Comparison of ENCODE assay signal across 19 cellular contexts in genomic region chr20:33394718-33395117, GRCh38. TPM values are rescaled to one million over a fixed set of nuclear protein-coding genes. Genes with fewer than 3 reads are reported as not detected.
DNase-seq lines count a peak whose midpoint lies in the region; ATAC-seq, FAIRE-seq and TF ChIP-seq lines count a peak whose summit lies in the region.
"Had no signal": no experiment of that assay in that cellular context is flagged by ENCODE, and none has a peak within 500 bp of the region (broad histone marks: within the 10 kb centered on the region; RNA-seq: fewer than 3 reads in every experiment).

No MANE protein-coding gene starts in this region.

- H3K27ac ChIP-seq in OCI-LY3 (ENCODE audit: low read length) (no peak overlapping the region), Peyer's patch (no peak overlapping the region)

- H3K27me3 ChIP-seq in OCI-LY3 (ENCODE audit: low read depth, low read length): no peaks in the 10 kb centered on the region
- no peaks in the 10 kb centered on the region for H3K27me3 ChIP-seq in Peyer's patch

- no peak for FAIRE-seq in frontal cortex (lab: Jason Lieb, UNC)
- FAIRE-seq: astrocyte had no signal

- no peak for DNase-seq in stimulated activated naive CD8-positive, alpha-beta T cell treated with anti-CD3 and anti-CD28 coated beads, Interleukin-15, amount 100 ng/mL, for 72 hours
- no peak for DNase-seq in stimulated activated naive CD8-positive, alpha-beta T cell treated with anti-CD3 and anti-CD28 coated beads, Interleukin-15, Interleukin-2, amounts not matched to agents 100 U/mL and 50 U/mL, for 24 hours
- no peak for DNase-seq in fibroblast of pulmonary artery (ENCODE audit: low read depth)
- no peak for DNase-seq in OCI-M2 (lab: John Stamatoyannopoulos, UW; ENCODE audit: unreplicated experiment)
- DNase-seq in frontal cortex (ENCODE audit: low spot score in 2 of 2): no peak
- no peak for DNase-seq in Peyer's patch
- DNase-seq: activated B cell treated with CpG ODN at 0.5 μM for 24 hours, activated gamma-delta T cell treated with Interleukin-2 at 50 U/mL for 16 hours, AML-193, cortex of kidney, DMS153, NCI-H1048, NCI-H2171, NCI-H774, Right ventricle myocardium superior had no signal

- peak; percentile 47 for TF ChIP-seq CTCF in OCI-LY3 (IDR thresholded peaks at IDR 0.05; ENCODE audit: low read depth, low read length)
- TF ChIP-seq CTCF in fibroblast of pulmonary artery (IDR thresholded peaks at IDR 0.05; ENCODE audit: low read length, missing control alignments): peak; percentile 24
- no peak for TF ChIP-seq CTCF in Peyer's patch (IDR thresholded peaks at IDR 0.05)

- no peak for TF ChIP-seq POLR2A in Peyer's patch (IDR thresholded peaks at IDR 0.05)

- H3K4me3 Mint-ChIP-seq in stimulated activated naive CD8-positive, alpha-beta T cell treated with anti-CD3 and anti-CD28 coated beads, Interleukin-15, amount 100 ng/mL, for 72 hours: no peak overlapping the region
- H3K4me3 Mint-ChIP-seq: activated B cell treated with CpG ODN at 0.5 μM for 24 hours, nephron had no signal

- peaks cover under 1% of the 10 kb centered on the region; the same call in 1 of the 2 replicates for H3K4me1 ChIP-seq in OCI-LY3 (ENCODE audit: low read length)
- H3K4me1 ChIP-seq in Peyer's patch: peaks cover 0 to 4% (median 0%) of the 10 kb centered on the region in 4 donors

- H2AFZ ChIP-seq in OCI-LY3 (ENCODE audit: low read depth, low read length): no peak overlapping the region

- H3K4me1 Mint-ChIP-seq in stimulated activated naive CD8-positive, alpha-beta T cell treated with anti-CD3 and anti-CD28 coated beads, Interleukin-15, amount 100 ng/mL, for 72 hours: peaks cover 30% of the 10 kb centered on the region

- no peak overlapping the region for H3K4me3 ChIP-seq in OCI-LY3 (ENCODE audit: low read length)
- no peak overlapping the region for H3K4me3 ChIP-seq in fibroblast of pulmonary artery (replicated peaks; ENCODE audit: low read depth, low read length)
- H3K4me3 ChIP-seq in Peyer's patch: no peak overlapping the region

- no peaks in the 10 kb centered on the region for H3K9me3 ChIP-seq in OCI-LY3 (ENCODE audit: insufficient read depth, low read length)
- H3K9me3 ChIP-seq in Peyer's patch: no peaks in the 10 kb centered on the region

- H3K27me3 Mint-ChIP-seq in stimulated activated naive CD8-positive, alpha-beta T cell treated with anti-CD3 and anti-CD28 coated beads, Interleukin-15, amount 100 ng/mL, for 72 hours: no peaks in the 10 kb centered on the region
- H3K27me3 Mint-ChIP-seq: activated B cell treated with CpG ODN at 0.5 μM for 24 hours had no signal

- no peaks in the 10 kb centered on the region for H3K9me3 Mint-ChIP-seq in stimulated activated naive CD8-positive, alpha-beta T cell treated with anti-CD3 and anti-CD28 coated beads, Interleukin-15, amount 100 ng/mL, for 72 hours
- H3K9me3 Mint-ChIP-seq: activated B cell treated with CpG ODN at 0.5 μM for 24 hours had no signal

- H3K36me3 ChIP-seq in OCI-LY3 (replicated peaks; ENCODE audit: low read depth, low read length) (peaks cover 44% of the 10 kb centered on the region), Peyer's patch (peaks cover 0 to 53% (median 0%) of the 10 kb centered on the region in 3 donors)

- H3K27ac Mint-ChIP-seq in stimulated activated naive CD8-positive, alpha-beta T cell treated with anti-CD3 and anti-CD28 coated beads, Interleukin-15, amount 100 ng/mL, for 72 hours: peak overlapping the region; percentile 72 to 94
- H3K27ac Mint-ChIP-seq: activated B cell treated with CpG ODN at 0.5 μM for 24 hours, nephron had no signal

- peaks cover 51% of the 10 kb centered on the region for H3K79me2 ChIP-seq in OCI-LY3 (ENCODE audit: low read length)

- ATAC-seq in stimulated activated naive CD8-positive, alpha-beta T cell treated with anti-CD3 and anti-CD28 coated beads, Interleukin-15, amount 100 ng/mL, for 72 hours: no peak
- ATAC-seq in stimulated activated naive CD8-positive, alpha-beta T cell treated with anti-CD3 and anti-CD28 coated beads, Interleukin-15, Interleukin-2, amounts not matched to agents 100 U/mL and 50 U/mL, for 24 hours: no peak
- ATAC-seq in GM18498 (IDR thresholded peaks at IDR 0.05; ENCODE audit: unreplicated experiment): no peak

- no peak overlapping the region for H3K9ac ChIP-seq in OCI-LY3 (ENCODE audit: low read length)

- no peaks in the 10 kb centered on the region; the same call in 1 of the 2 replicates for H4K20me1 ChIP-seq in OCI-LY3 (ENCODE audit: insufficient read depth, low read length)

- H3K4me2 ChIP-seq in OCI-LY3 (ENCODE audit: low read length): no peak overlapping the region

RNA-seq across cellular contexts. Expression of gene CDK5RAP1, which starts 6.6 kb away (rescaled TPM):
- 22.8 TPM for total RNA-seq in frontal cortex
- total RNA-seq in Peyer's patch: 10 to 100 TPM; 23.5 to 47.0 (median 30.9) TPM

RNA-seq across cellular contexts. Expression of gene SNTA1, which starts 48.8 kb away (rescaled TPM):
- total RNA-seq in frontal cortex (13.5 TPM), Peyer's patch (10 to 100 TPM; 12.1 to 15.0 (median 14.4) TPM)

Comparison
In these comparisons a context has a peak if more than half of its experiments do, and no peak if none do; other contexts are left out.
1. CTCF ChIP-seq: peak in OCI-LY3 (single experiment) and fibroblast of pulmonary artery (single experiment); none in Peyer's patch (0 of 6).